In genomic region chr21:45366931-45367401, GRCh38 we compare ENCODE assay signal across 10 cellular contexts. TPM values are rescaled to one million over a fixed set of nuclear protein-coding genes. Genes with fewer than 3 reads are reported as not detected.
DNase-seq lines count a peak whose midpoint lies in the region; ATAC-seq, FAIRE-seq and TF ChIP-seq lines count a peak whose summit lies in the region.
"Had no signal": no experiment of that assay in that cellular context is flagged by ENCODE, and none has a peak within 500 bp of the region (broad histone marks: within the 10 kb centered on the region; RNA-seq: fewer than 3 reads in every experiment).

No MANE protein-coding gene starts in this region.

- H3K9me3 ChIP-seq in HepG2 (ENCODE audit: low read length) (no peaks in the 10 kb centered on the region), tibial nerve (no peaks in the 10 kb centered on the region)
- H3K9me3 ChIP-seq: neutrophil had no signal

- H3K9me3 Mint-ChIP-seq in chondrocyte (ENCODE audit: low read depth): no peaks in the 10 kb centered on the region

- DNase-seq in HS-5 (ENCODE audit: low read depth) (peak; percentile 49), chondrocyte (ENCODE audit: low spot score) (no peak), HepG2 (ENCODE audit: low spot score) (peak; percentile 74), tibial nerve (ENCODE audit: low spot score in 2 of 2) (no peak), NCI-H526 treated with DMSO at 0.1 percent for 48 hours (lab: John Stamatoyannopoulos, UW) (no peak), NCI-H1092 treated with DMSO at 0.1 percent for 48 hours (lab: John Stamatoyannopoulos, UW) (no peak), NCI-H146 treated with DMSO at 0.1 percent for 48 hours (lab: John Stamatoyannopoulos, UW; ENCODE audit: unreplicated experiment) (no peak), head of caudate nucleus (no peak)
- DNase-seq: activated CD4-positive, alpha-beta T cell treated with anti-CD3 and anti-CD28 coated beads, Interleukin-2, amount 50 U/mL, for 48 hours had no signal

- no peak overlapping the region for H3K4me3 Mint-ChIP-seq in chondrocyte (ENCODE audit: unreplicated experiment)

- peaks cover 63% of the 10 kb centered on the region for H3K4me1 Mint-ChIP-seq in chondrocyte (ENCODE audit: low read depth)

- H3K9ac ChIP-seq in HepG2 (ENCODE audit: insufficient read depth, low read depth, low read length): peak overlapping the region; percentile 42

- CTCF ChIA-PET in HepG2 (lab: Yijun Ruan, JAX; ENCODE audit: low intra/inter-chr PET ratio, low total read pairs): no interaction called here

- POLR2A ChIA-PET in HepG2 (lab: Yijun Ruan, JAX): interaction anchor here (1.2 to 2.1 kb wide), 10 partner anchors 10 to 158 kb away, joined by 3 to 8 read pairs (median 4); partner anchors contain the start of gene POFUT2

- peak; percentile 45 for TF ChIP-seq CTCF in chondrocyte (IDR thresholded peaks at IDR 0.05)
- peak; percentile 42 for TF ChIP-seq CTCF in HepG2 (CRISPR knock-in tag; IDR thresholded peaks at IDR 0.05)
- no peak for TF ChIP-seq CTCF in tibial nerve (IDR thresholded peaks at IDR 0.05)

- BruUV-seq in HepG2 (replicated peaks; lab: Mats Ljungman, UMichigan): no TSS peak

- no peaks in the 10 kb centered on the region for H3K27me3 ChIP-seq in HepG2 (ENCODE audit: control insufficient read depth in 1 of 2, insufficient read depth in 2 of 2, low read length in 2 of 2)
- no peaks in the 10 kb centered on the region for H3K27me3 ChIP-seq in tibial nerve

- peak; percentile 79 for ATAC-seq in HepG2

- no peaks in the 10 kb centered on the region for H4K20me1 ChIP-seq in HepG2 (ENCODE audit: insufficient read depth, low read length)

- 8% methylated on average over 5 of the region's 14 CpGs for WGBS in HepG2 (ENCODE audit: low lambda C conversion rate)
- 45 to 60% methylated on average over 13 to 14 of the region's 14 CpGs for WGBS in tibial nerve, 2 donors

- intact Hi-C loops in HepG2 (cut with micrococcal nuclease; ENCODE audit: unreplicated experiment) (no loop called here), head of caudate nucleus (cut with DNase I) (no loop called here)

- no peaks in the 10 kb centered on the region for H3K79me2 ChIP-seq in HepG2 (ENCODE audit: insufficient read depth, low read length)

- no peak for FAIRE-seq in HepG2 (lab: Jason Lieb, UNC)

- H2AFZ ChIP-seq in HepG2 (ENCODE audit: low read length): no peak overlapping the region

- H3K36me3 ChIP-seq in HepG2 (replicated peaks in 1 of 2; ENCODE audit: control insufficient read depth in 1 of 2, insufficient read depth in 2 of 2, low read length in 2 of 2) (no peaks in the 10 kb centered on the region), tibial nerve (no peaks in the 10 kb centered on the region)
- H3K36me3 ChIP-seq: neutrophil had no signal

- H3K4me3 ChIP-seq in HepG2 (replicated peaks in 1 of 3; ENCODE audit: insufficient read depth in 1 of 3, low read depth in 2 of 3, low read length in 3 of 3): peak overlapping the region in 2 of 3 experiments; percentile 6 to 59; a peak in 4 of 6 replicates
- H3K4me3 ChIP-seq in tibial nerve: no peak overlapping the region

- TF ChIP-seq EP300 in HepG2 (IDR thresholded peaks at IDR 0.05; ENCODE audit: low read depth in 2 of 2, low read length in 2 of 2) (0 out of 4 replicates have a peak, but pooled peaks of 1 of the 2 experiments have one; percentile 26), HepG2 (CRISPR knock-in tag; IDR thresholded peaks at IDR 0.05; ENCODE audit: borderline replicate concordance) (no peak), tibial nerve (IDR thresholded peaks at IDR 0.05) (peak in 1 of 2 donors; percentile 26)

- in situ Hi-C loops in HepG2 (cut with HindIII; ENCODE audit: extremely low pct_ligation_motif_present, low pct_unique_long_range_greater_than_20kb): no loop called here

- H3K4me1 ChIP-seq in HepG2 (ENCODE audit: insufficient read depth, low read length) (peaks cover 71% of the 10 kb centered on the region), tibial nerve (peaks cover 0 to 46% (median 13%) of the 10 kb centered on the region in 4 donors)

- H3K27ac ChIP-seq in HepG2 (ENCODE audit: extremely low read length, insufficient read depth, low read length) (peak overlapping the region; percentile 76), tibial nerve (peak overlapping the region in 3 of 4 donors; percentile 30 to 55 (median 46))
- H3K27ac ChIP-seq: neutrophil had no signal

- TF ChIP-seq POLR2A in HepG2 (IDR thresholded peaks at IDR 0.05; ENCODE audit: insufficient read depth in 1 of 2, low read depth in 2 of 2, low read length in 2 of 2) (no peak), tibial nerve (IDR thresholded peaks at IDR 0.05) (no peak)

- H3K27me3 Mint-ChIP-seq in chondrocyte (ENCODE audit: low read depth): no peaks in the 10 kb centered on the region

- no peaks in the 10 kb centered on the region for H3K36me3 Mint-ChIP-seq in chondrocyte (ENCODE audit: low read depth)

- peak; percentile 74; the same call in 1 of the 2 replicates for TF ChIP-seq RAD21 in HepG2 (CRISPR knock-in tag; IDR thresholded peaks at IDR 0.05)

- peak overlapping the region; percentile 85 for H3K4me2 ChIP-seq in HepG2 (ENCODE audit: low read depth, low read length)

- H3K27ac Mint-ChIP-seq in chondrocyte (ENCODE audit: unreplicated experiment): peak overlapping the region; percentile 97

TF ChIP-seq in HepG2, 621 proteins besides CTCF, POLR2A, EP300 and RAD21 (continues in another document):
- TF ChIP-seq ZNF761 (CRISPR knock-in tag; conservative IDR thresholded peaks at IDR 0.05): no peak
- no peak for TF ChIP-seq ZNF776 (CRISPR knock-in tag; IDR thresholded peaks at IDR 0.05)
- no peak for TF ChIP-seq ATF2 (CRISPR knock-in tag; IDR thresholded peaks at IDR 0.05)
- no peak for TF ChIP-seq NFRKB (IDR thresholded peaks at IDR 0.05)
- no peak for TF ChIP-seq RFXAP (CRISPR knock-in tag; IDR thresholded peaks at IDR 0.05; ENCODE audit: borderline replicate concordance)
- no peak for TF ChIP-seq ZMAT3 (CRISPR knock-in tag; conservative IDR thresholded peaks at IDR 0.05)
- TF ChIP-seq BCLAF1 (IDR thresholded peaks at IDR 0.05): no peak
- TF ChIP-seq MYC (CRISPR knock-in tag; IDR thresholded peaks at IDR 0.05; ENCODE audit: borderline replicate concordance): no peak
- no peak for TF ChIP-seq ESRRA (CRISPR knock-in tag; IDR thresholded peaks at IDR 0.05; ENCODE audit: low read depth)
- no peak for TF ChIP-seq RBM22 (optimal IDR thresholded peaks at IDR 0.05; ENCODE audit: low read length)

RNA-seq across cellular contexts. Expression of gene COL18A1, which starts 38.0 kb away (rescaled TPM):
- 322 to 628 TPM (median 616 TPM) in 3 replicates for total RNA-seq in chondrocyte
- total RNA-seq in HepG2 (2016; rRNA removed; fragmentation: Illumina TruSeq; extraction: Trizol): 21.2 and 102 TPM in 2 replicates
- total RNA-seq in HepG2 (2016; cell fraction: cytosol; rRNA removed; fragmentation: Illumina TruSeq; extraction: Trizol; ENCODE audit: low read depth): 5.5 and 5.6 TPM in 2 replicates
- 18.4 and 106 TPM in 2 replicates for total RNA-seq in HepG2 (2016; cell fraction: insoluble cytoplasmic fraction; rRNA removed; fragmentation: Illumina TruSeq; extraction: Trizol)
- 10.8 and 11.6 TPM in 2 replicates for total RNA-seq in HepG2 (2016; cell fraction: membrane; rRNA removed; fragmentation: Illumina TruSeq; extraction: Trizol)
- 122 and 150 TPM in 2 replicates for total RNA-seq in HepG2 (2016; cell fraction: nucleus; rRNA removed; fragmentation: Illumina TruSeq; extraction: Trizol)
- polyA plus RNA-seq in HepG2 (2011; rRNA removed): 79.0 and 128 TPM in 2 replicates
- polyA plus RNA-seq in HepG2 (2011; cell fraction: cytosol; rRNA removed): 51.6 and 89.8 TPM in 2 replicates
- 1,622 and 2,194 TPM in 2 replicates for polyA plus RNA-seq in HepG2 (2011; cell fraction: nucleus; rRNA removed)
- 59.0 and 129 TPM in 2 replicates for polyA plus RNA-seq in HepG2 (2012)
- polyA plus RNA-seq in HepG2 (2016; cell fraction: cytosol; fragmentation: Illumina TruSeq; extraction: Trizol; ENCODE audit: low read depth): 4.3 and 4.4 TPM in 2 replicates
- polyA plus RNA-seq in HepG2 (2016; cell fraction: insoluble cytoplasmic fraction; fragmentation: Illumina TruSeq; extraction: Trizol; ENCODE audit: low read depth): 20.7 and 26.9 TPM in 2 replicates
- polyA plus RNA-seq in HepG2 (2016; cell fraction: membrane; fragmentation: Illumina TruSeq; extraction: Trizol; ENCODE audit: low read depth): 5.0 and 6.2 TPM in 2 replicates
- polyA plus RNA-seq in HepG2 (2016; cell fraction: nucleus; fragmentation: Illumina TruSeq; extraction: Trizol; ENCODE audit: insufficient read depth, low read depth): 308 and 331 TPM in 2 replicates
- 0.09 and 44.3 TPM in 2 replicates for polyA minus RNA-seq in HepG2 (2011; rRNA and poly(A)+ RNA removed; ENCODE audit: low replicate concordance)
- 36.9 and 37.7 TPM in 2 replicates for polyA minus RNA-seq in HepG2 (2011; cell fraction: cytosol; rRNA and poly(A)+ RNA removed)
- polyA minus RNA-seq in HepG2 (2011; cell fraction: nucleus; rRNA and poly(A)+ RNA removed): 46.7 and 51.1 TPM in 2 replicates
- 100 to 1,000 TPM; 124 to 224 (median 173) TPM for total RNA-seq in tibial nerve

Comparison
In these comparisons a context has a peak if more than half of its experiments do, and no peak if none do; other contexts are left out.
1. DNase-seq: peak in HS-5 (single experiment) and HepG2 (single experiment); none in chondrocyte (single experiment), tibial nerve (0 of 2), NCI-H526 treated with DMSO at 0.1 percent for 48 hours (single experiment), NCI-H1092 treated with DMSO at 0.1 percent for 48 hours (single experiment), NCI-H146 treated with DMSO at 0.1 percent for 48 hours (single experiment) and head of caudate nucleus (0 of 42).
2. CTCF ChIP-seq: peak in chondrocyte (single experiment) and HepG2 (single experiment); none in tibial nerve (0 of 5).
3. H3K4me3 ChIP-seq: peak in HepG2 (2 of 3); none in tibial nerve (0 of 4).